In genomic region chr19:7928741-7929701, GRCh38 we compare ENCODE assay signal across 8 cellular contexts. TPM values are rescaled to one million over a fixed set of nuclear protein-coding genes. Genes with fewer than 3 reads are reported as not detected.
DNase-seq lines count a peak whose midpoint lies in the region; ATAC-seq and TF ChIP-seq lines count a peak whose summit lies in the region.

No MANE protein-coding gene starts in this region.

- DNase-seq in HFFc6 (peak; percentile 89), T-helper 1 cell (peak in 4 of 5 donors; percentile 47 to 73 (median 69)), inferior parietal cortex (ENCODE audit: extremely low spot score) (peak; percentile 34)
- peak; percentile 40 to 46 for DNase-seq in stimulated activated CD4-positive, alpha-beta T cell treated with anti-CD3 and anti-CD28 coated beads, Interleukin-4, amount 100 ng/mL, for 4 hours

- H3K36me3 Mint-ChIP-seq in HFFc6 (ENCODE audit: low read depth): peaks cover 4% of the 10 kb centered on the region

- TF ChIP-seq CTCF in C4-2B (conservative IDR thresholded peaks at IDR 0.05) (peak; percentile 57), HFFc6 (IDR thresholded peaks at IDR 0.05) (peak; percentile 80)

- ATAC-seq in GM18858 (IDR thresholded peaks at IDR 0.05; ENCODE audit: unreplicated experiment): no peak
- ATAC-seq in GM19467 (IDR thresholded peaks at IDR 0.05; ENCODE audit: unreplicated experiment): no peak

- H3K27ac ChIP-seq in C4-2B (no peak overlapping the region), angular gyrus (ENCODE audit: low read depth, low read length) (peak overlapping the region; percentile 81)

- peak overlapping the region; percentile 75 for H3K4me3 Mint-ChIP-seq in HFFc6

- H3K9me3 Mint-ChIP-seq in HFFc6: no peaks in the 10 kb centered on the region

- H3K27ac Mint-ChIP-seq in HFFc6: peak overlapping the region; percentile 98

- peaks cover 2% of the 10 kb centered on the region for H3K27me3 Mint-ChIP-seq in HFFc6 (ENCODE audit: insufficient read depth)

- peaks cover 23% of the 10 kb centered on the region for H3K4me1 Mint-ChIP-seq in HFFc6 (ENCODE audit: low read depth)

RNA-seq across cellular contexts. Expression of gene CTXN1, which starts 3.1 kb away (rescaled TPM):
- total RNA-seq in HFFc6 (2021; fragmentation: NEBNext Ultra II Directional; extraction: Animal tissue kit (Norgen Biotek cat#: 25700)): 10 to 100 TPM in 2 of 6 experiments, 1 to 10 TPM in 4; 5.0 to 14.0 (median 5.4) TPM

RNA-seq across cellular contexts. Expression of gene SNAPC2, which starts 8.9 kb away (rescaled TPM):
- 10 to 100 TPM; 22.3 to 27.1 (median 25.2) TPM for total RNA-seq in HFFc6 (2021; fragmentation: NEBNext Ultra II Directional; extraction: Animal tissue kit (Norgen Biotek cat#: 25700))

RNA-seq across cellular contexts. Expression of gene TGFBR3L, which starts 14.4 kb away (rescaled TPM):
- 10 to 100 TPM in 2 of 6 experiments, 1 to 10 TPM in 4; 4.5 to 12.0 (median 7.7) TPM for total RNA-seq in HFFc6 (2021; fragmentation: NEBNext Ultra II Directional; extraction: Animal tissue kit (Norgen Biotek cat#: 25700))

RNA-seq across cellular contexts. Expression of gene TIMM44, which starts 14.4 kb away (rescaled TPM):
- total RNA-seq in HFFc6 (2021; fragmentation: NEBNext Ultra II Directional; extraction: Animal tissue kit (Norgen Biotek cat#: 25700)): 10 to 100 TPM; 42.9 to 53.5 (median 46.1) TPM

RNA-seq across cellular contexts. Expression of gene MAP2K7, which starts 25.3 kb away (rescaled TPM):
- total RNA-seq in HFFc6 (2021; fragmentation: NEBNext Ultra II Directional; extraction: Animal tissue kit (Norgen Biotek cat#: 25700)): 10 to 100 TPM; 21.7 to 25.8 (median 22.8) TPM

Comparison
In these comparisons a context has a peak if more than half of its experiments do, and no peak if none do; other contexts are left out.
1. DNase-seq: peak in every context shown above with its lines; median percentile 89 in HFFc6; 69 in T-helper 1 cell; 43 in stimulated activated CD4-positive, alpha-beta T cell treated with anti-CD3 and anti-CD28 coated beads, Interleukin-4, amount 100 ng/mL, for 4 hours; 34 in inferior parietal cortex.